14 cellular contexts compared by ENCODE assay signal in genomic region chr22:29143848-29144785, GRCh38.
A peak's percentile ranks its signal among the peaks of the same experiment; 100 is the strongest.
DNase-seq lines count a peak whose midpoint lies in the region; ATAC-seq and TF ChIP-seq lines count a peak whose summit lies in the region.
"Had no signal": no experiment of that assay in that cellular context is flagged by ENCODE, and none has a peak within 500 bp of the region (broad histone marks: within the 10 kb centered on the region; RNA-seq: fewer than 3 reads in every experiment).

No MANE protein-coding gene starts in this region.

- peaks cover 59% of the 10 kb centered on the region for H3K4me1 ChIP-seq in psoas muscle

- no peaks in the 10 kb centered on the region for H3K9me3 ChIP-seq in psoas muscle
- H3K9me3 ChIP-seq: neutrophil had no signal

- H3K4me3 ChIP-seq in psoas muscle: peak overlapping the region; percentile 29
- H3K4me3 ChIP-seq: smooth muscle cell had no signal

- intact Hi-C loops in psoas muscle (cut with DNase I): loop anchor here in 1 of 2 donors (5.0 kb wide), 1 partner anchor 72 kb away; the partner anchor contains the start of gene KREMEN1

- no peaks in the 10 kb centered on the region for H3K4me1 Mint-ChIP-seq in HFFc6 (ENCODE audit: low read depth)
- H3K4me1 Mint-ChIP-seq: CD4-positive, alpha-beta memory T cell had no signal

- peak; percentile 62 to 69 (median 66) for ATAC-seq in psoas muscle

- peaks cover 45% of the 10 kb centered on the region for H3K27me3 Mint-ChIP-seq in HFFc6 (ENCODE audit: insufficient read depth)

- DNase-seq in DMS79 treated with DMSO at 0.1 percent for 48 hours (lab: John Stamatoyannopoulos, UW) (peak; percentile 63), NCI-H2029 treated with DMSO at 0.1 percent for 48 hours (lab: John Stamatoyannopoulos, UW) (peak; percentile 73), UCSD-AML1 (lab: John Stamatoyannopoulos, UW; ENCODE audit: unreplicated experiment) (peak; percentile 40), psoas muscle (peak; percentile 51 to 75), foreskin melanocyte (no peak), HFFc6 (no peak)
- DNase-seq in stimulated activated CD4-positive, alpha-beta T cell treated with anti-CD3 and anti-CD28 coated beads, Interleukin-2, amount 100 ng/mL, for 48 hours: no peak
- DNase-seq: activated CD4-positive, alpha-beta T cell treated with anti-CD3 and anti-CD28 coated beads for 1 hour; anterior cingulate cortex; CD4-positive, alpha-beta memory T cell; mammary epithelial cell; substantia nigra had no signal

- H3K27ac ChIP-seq in psoas muscle: peak overlapping the region; percentile 90
- H3K27ac ChIP-seq: neutrophil had no signal

- no peaks in the 10 kb centered on the region for H3K27me3 ChIP-seq in psoas muscle (ENCODE audit: insufficient read depth in 3 of 3, low read length in 2 of 3)
- H3K27me3 ChIP-seq: neutrophil had no signal

- H3K9me3 Mint-ChIP-seq in HFFc6: no peaks in the 10 kb centered on the region
- H3K9me3 Mint-ChIP-seq: CD4-positive, alpha-beta memory T cell had no signal

- H3K36me3 Mint-ChIP-seq in HFFc6 (ENCODE audit: low read depth): no peaks in the 10 kb centered on the region
- H3K36me3 Mint-ChIP-seq: CD4-positive, alpha-beta memory T cell had no signal

- peaks cover 0 to 20% of the 10 kb centered on the region in 2 donors for H3K36me3 ChIP-seq in psoas muscle (ENCODE audit: insufficient read depth in 1 of 2, low read depth in 1 of 2)

- H3K4me3 Mint-ChIP-seq in HFFc6: no peak overlapping the region
- H3K4me3 Mint-ChIP-seq: CD4-positive, alpha-beta memory T cell had no signal

- no peak for TF ChIP-seq CTCF in psoas muscle (IDR thresholded peaks at IDR 0.05)
- no peak for TF ChIP-seq CTCF in HFFc6 (IDR thresholded peaks at IDR 0.05)

- WGBS in psoas muscle, 3 donors: 27 to 43% (median 37%) methylated on average over 16 of the region's 16 CpGs

- no peak overlapping the region for H3K27ac Mint-ChIP-seq in HFFc6

Comparison
In these comparisons a context has a peak if more than half of its experiments do, and no peak if none do; other contexts are left out.
1. DNase-seq: peak in DMS79 treated with DMSO at 0.1 percent for 48 hours (single experiment), NCI-H2029 treated with DMSO at 0.1 percent for 48 hours (single experiment), UCSD-AML1 (single experiment) and psoas muscle (2 of 2); none in stimulated activated CD4-positive, alpha-beta T cell treated with anti-CD3 and anti-CD28 coated beads, Interleukin-2, amount 100 ng/mL, for 48 hours (0 of 2), foreskin melanocyte (single experiment) and HFFc6 (single experiment).